Comparison of ENCODE assay signal across 8 cellular contexts in genomic region chr12:12032771-12033588, GRCh38. TPM values are rescaled to one million over a fixed set of nuclear protein-coding genes. Genes with fewer than 3 reads are reported as not detected.
DNase-seq lines count a peak whose midpoint lies in the region; ATAC-seq, FAIRE-seq and TF ChIP-seq lines count a peak whose summit lies in the region.

No MANE protein-coding gene starts in this region.

- no peak for TF ChIP-seq POLR2A in GM12878 (IDR thresholded peaks at IDR 0.05; ENCODE audit: low read depth, low read length)

- H3K4me3 ChIP-seq in A673 (ENCODE audit: low read depth, low read length, poor library complexity, severe bottlenecking) (peak overlapping the region; percentile 33), GM12878 (peak overlapping the region; percentile 69)

- CTCF ChIA-PET in A673 (lab: Charles Lee), result interaction anchor here (0.6 to 3.4 kb wide), 9 partner anchors 18 to 526 kb away, joined by 3 to 48 read pairs (median 5); no protein-coding TSS in a partner anchor
- CTCF ChIA-PET in GM12878 (lab: Yijun Ruan, JAX), result interaction anchor here (0.8 to 11.3 kb wide), 75 partner anchors 11 to 804 kb away, joined by 3 to 278 read pairs (median 5); no protein-coding TSS in a partner anchor

- H3K79me2 ChIP-seq in GM12878 (ENCODE audit: control insufficient read depth, insufficient read depth, low read length), result peaks cover 13% of the 10 kb centered on the region

- no peaks in the 10 kb centered on the region for H3K9me3 ChIP-seq in A673 (ENCODE audit: low read depth, low read length, poor library complexity, severe bottlenecking)
- H3K9me3 ChIP-seq in GM12878 (replicated peaks; ENCODE audit: control insufficient read depth, insufficient read depth, low read length), result peaks cover 2% of the 10 kb centered on the region; the same call in 2 of the 3 replicates

- peaks cover 5% of the 10 kb centered on the region for H3K4me1 ChIP-seq in A673 (ENCODE audit: insufficient read depth, low read length, poor library complexity, severe bottlenecking)
- peaks cover 36% of the 10 kb centered on the region for H3K4me1 ChIP-seq in GM12878 (ENCODE audit: control insufficient read depth, insufficient read depth, low read length)

- no peaks in the 10 kb centered on the region for H3K36me3 ChIP-seq in A673 (ENCODE audit: insufficient read depth, low read length, poor library complexity, severe bottlenecking)
- no peaks in the 10 kb centered on the region for H3K36me3 ChIP-seq in GM12878 (ENCODE audit: control insufficient read depth in 2 of 2, insufficient read depth in 2 of 2, low read length in 1 of 2)

- TF ChIP-seq EP300 in GM12878 (IDR thresholded peaks at IDR 0.05; ENCODE audit: borderline replicate concordance in 1 of 2, control insufficient read depth in 1 of 2, low read depth in 2 of 2, low read length in 2 of 2), result peak in 1 of 2 experiments; percentile 21; a peak in 1 of 4 replicates

- H3K27me3 Mint-ChIP-seq in T-helper 2 cell treated with Interferon-gamma antibody and Interleukin-4, amounts not matched to agents 5 μg/mL and 100 μg/mL, for 36 hours (ENCODE audit: low read depth), result peaks cover 4% of the 10 kb centered on the region

- 2% methylated on average over 24 of the region's 24 CpGs for WGBS in GM12878 (ENCODE audit: insufficient coverage, insufficient replicate concordance, low lambda C conversion rate, missing lambda C conversion rate)

- peak; percentile 27 for FAIRE-seq in GM12878 (lab: Jason Lieb, UNC)

- BruUV-seq in A673 (replicated peaks; lab: Mats Ljungman, UMichigan) (no TSS peak), GM12878 (replicated peaks; lab: Mats Ljungman, UMichigan) (TSS peak; percentile 87)

- H3K36me3 Mint-ChIP-seq in T-helper 2 cell treated with Interferon-gamma antibody and Interleukin-4, amounts not matched to agents 5 μg/mL and 100 μg/mL, for 36 hours (ENCODE audit: low read depth), result no peaks in the 10 kb centered on the region

- H2AFZ ChIP-seq in GM12878 (ENCODE audit: control insufficient read depth, low read depth, low read length), result peak overlapping the region; percentile 74

- DNase-seq in A673 (ENCODE audit: low spot score), result peak; percentile 84
- DNase-seq in NCI-H146 treated with DMSO at 0.1 percent for 48 hours (lab: John Stamatoyannopoulos, UW; ENCODE audit: unreplicated experiment), result peak; percentile 95
- DNase-seq in T-helper 2 cell treated with Interferon-gamma antibody and Interleukin-4, amounts not matched to agents 5 μg/mL and 100 μg/mL, for 36 hours (ENCODE audit: low spot score), result peak; percentile 51
- DNase-seq in GM12878 (ENCODE audit: low read depth, low spot score), result peak; percentile 66
- DNase-seq in hippocampal formation (lab: John Stamatoyannopoulos, UW), result peak; percentile 76 to 84
- DNase-seq in putamen (ENCODE audit: low spot score), result peak; percentile 86

- H3K27ac ChIP-seq in A673 (ENCODE audit: low read depth, low read length, poor library complexity, severe bottlenecking) (peak overlapping the region; percentile 43), GM12878 (ENCODE audit: control insufficient read depth, insufficient read depth) (peak overlapping the region; percentile 89)

- POLR2A ChIA-PET in A673 (lab: Charles Lee; ENCODE audit: low non-redundant PET), result interaction anchor here (0.6 kb wide), 1 partner anchor 476 kb away, joined by 4 read pairs; no protein-coding TSS in a partner anchor
- POLR2A ChIA-PET in GM12878 (lab: Charles Lee), result interaction anchor here (0.6 to 2.1 kb wide), 17 partner anchors 8 to 478 kb away, joined by 3 to 11 read pairs (median 4); partner anchors contain the start of gene ETV6

- peak; percentile 91 for TF ChIP-seq CTCF in A673 (conservative IDR thresholded peaks at IDR 0.05; ENCODE audit: low read depth, low read length)
- TF ChIP-seq CTCF in GM12878 (IDR thresholded peaks at IDR 0.05 in 2 of 3, conservative IDR thresholded peaks at IDR 0.05 in 1 of 3; ENCODE audit: control insufficient read depth in 2 of 3, extremely low read depth in 1 of 3, insufficient read depth in 1 of 3, low read depth in 3 of 3, low read length in 3 of 3), result peak; percentile 81 to 86 (median 82)

- intact Hi-C loops in A673 (cut with micrococcal nuclease; ENCODE audit: unreplicated experiment), result loop anchor here (1.0 to 10.0 kb wide), 4 partner anchors 452 to 1258 kb away; no protein-coding TSS in a partner anchor
- intact Hi-C loops in GM12878 (cut with micrococcal nuclease; ENCODE audit: unreplicated experiment), result loop anchor here (1.0 to 2.0 kb wide), 8 partner anchors 23 to 479 kb away; no protein-coding TSS in a partner anchor

- no peaks in the 10 kb centered on the region for H3K27me3 ChIP-seq in A673 (replicated peaks; ENCODE audit: insufficient read depth, low read depth, low read length, poor library complexity)
- no peaks in the 10 kb centered on the region for H3K27me3 ChIP-seq in GM12878 (replicated peaks in 1 of 2; ENCODE audit: control insufficient read depth in 2 of 2, insufficient read depth in 2 of 2, low read length in 1 of 2)

- peak overlapping the region; percentile 79 for H3K4me3 Mint-ChIP-seq in T-helper 2 cell treated with Interferon-gamma antibody and Interleukin-4, amounts not matched to agents 5 μg/mL and 100 μg/mL, for 36 hours

- H3K9me3 Mint-ChIP-seq in T-helper 2 cell treated with Interferon-gamma antibody and Interleukin-4, amounts not matched to agents 5 μg/mL and 100 μg/mL, for 36 hours, result no peaks in the 10 kb centered on the region

- peak overlapping the region; percentile 58 for H3K27ac Mint-ChIP-seq in T-helper 2 cell treated with Interferon-gamma antibody and Interleukin-4, amounts not matched to agents 5 μg/mL and 100 μg/mL, for 36 hours

- RAD21 ChIA-PET in GM12878 (lab: Charles Lee; ENCODE audit: unreplicated experiment), result interaction anchor here (0.7 to 6.5 kb wide), 65 partner anchors 8 to 802 kb away, joined by 3 to 201 read pairs (median 6); partner anchors contain the start of genes BCL2L14 and ETV6

- in situ Hi-C loops in GM12878 (cut with MboI), result loop anchor here (5.0 kb wide), 1 partner anchor 451 kb away; no protein-coding TSS in a partner anchor

- no peaks in the 10 kb centered on the region for H4K20me1 ChIP-seq in GM12878 (ENCODE audit: control insufficient read depth, insufficient read depth)

- ATAC-seq in GM18517 (IDR thresholded peaks at IDR 0.05; ENCODE audit: unreplicated experiment), result peak; percentile 42
- peak; percentile 68 for ATAC-seq in GM12878
- ATAC-seq in HG02973 (IDR thresholded peaks at IDR 0.05; ENCODE audit: unreplicated experiment), result no peak

- H3K4me2 ChIP-seq in GM12878 (ENCODE audit: control insufficient read depth, insufficient read depth), result peak overlapping the region; percentile 93

- peak overlapping the region; percentile 92 for H3K9ac ChIP-seq in GM12878 (ENCODE audit: control insufficient read depth, insufficient read depth, low read length)

- peak; percentile 96 for TF ChIP-seq RAD21 in GM12878 (IDR thresholded peaks at IDR 0.05; ENCODE audit: insufficient read depth, low read depth, low read length)

- SMC1A ChIA-PET in GM12878 (lab: Charles Lee; ENCODE audit: uncharacterized antibody, unreplicated experiment), result interaction anchor here (0.6 to 8.7 kb wide), 74 partner anchors 8 to 834 kb away, joined by 3 to 214 read pairs (median 6); partner anchors contain the start of gene BCL2L14

- H3K4me1 Mint-ChIP-seq in T-helper 2 cell treated with Interferon-gamma antibody and Interleukin-4, amounts not matched to agents 5 μg/mL and 100 μg/mL, for 36 hours (ENCODE audit: low read depth), result peaks cover 18% of the 10 kb centered on the region

TF ChIP-seq in GM12878, 131 proteins besides CTCF, POLR2A, EP300 and RAD21 (continues in another document):
- TF ChIP-seq SUPT20H (IDR thresholded peaks at IDR 0.05; ENCODE audit: borderline replicate concordance, control insufficient read depth, low read depth, low read length) (no peak), CREB1 (IDR thresholded peaks at IDR 0.05; ENCODE audit: low read depth) (no peak), BCLAF1 (IDR thresholded peaks at IDR 0.05) (no peak), SMAD5 (IDR thresholded peaks at IDR 0.05; ENCODE audit: low read depth) (no peak)

RNA-seq across cellular contexts. Expression of gene BCL2L14, which starts 37.8 kb away (rescaled TPM):
- total RNA-seq in A673 (2021) (not detected in 2 replicates), GM12878 (2014; rRNA removed) (0.68 and 1.5 TPM in 2 replicates), GM12878 (2014; rRNA removed; fragmentation: Illumina TruSeq; extraction: Trizol) (1.6 and 2.5 TPM in 2 replicates), GM12878 (2021) (0.85 and 2.2 TPM in 2 replicates)
- total RNA-seq in GM12878 (2013; cell fraction: nucleolus; rRNA removed), result 1.8 and 3.6 TPM in 2 replicates
- polyA plus RNA-seq in GM12878 (2011; ENCODE audit: low read depth), result 1.8 TPM
- polyA plus RNA-seq in GM12878 (2011; rRNA removed) (0.58 and 0.73 TPM in 2 replicates), GM12878 (2014; fragmentation: Illumina TruSeq; extraction: Trizol) (1.1 and 2.1 TPM in 2 replicates), GM12878 (2014; fragmentation: Nextera tagmentation; extraction: Ambion mirVana) (under 1 TPM; 0.62 to 0.64 TPM), GM12878 (2014; rRNA removed) (0.71 and 1.7 TPM in 2 replicates), GM12878 (2016; fragmentation: Nextera tagmentation; extraction: Ambion mirVana) (1 to 10 TPM in 1 of 2 experiments, under 1 TPM in 1; 0.59 to 2.0 TPM)
- 0.34 and 0.37 TPM in 2 replicates for polyA plus RNA-seq in GM12878 (2011; cell fraction: cytosol; rRNA removed)
- polyA plus RNA-seq in GM12878 (2011; cell fraction: nucleus; rRNA removed), result 0.29 and 0.37 TPM in 2 replicates
- polyA plus RNA-seq in GM12878 (2012), result 0.74 and 1.3 TPM in 2 replicates
- polyA minus RNA-seq in GM12878 (2011; rRNA and poly(A)+ RNA removed), result 0.44 and 1.7 TPM in 2 replicates
- not detected in 2 replicates for polyA minus RNA-seq in GM12878 (2011; cell fraction: cytosol; rRNA and poly(A)+ RNA removed)
- 0.60 and 0.96 TPM in 2 replicates for polyA minus RNA-seq in GM12878 (2011; cell fraction: nucleus; rRNA and poly(A)+ RNA removed)
